ENCODE assay signal across 8 cellular contexts in the genomic region with DNA sequence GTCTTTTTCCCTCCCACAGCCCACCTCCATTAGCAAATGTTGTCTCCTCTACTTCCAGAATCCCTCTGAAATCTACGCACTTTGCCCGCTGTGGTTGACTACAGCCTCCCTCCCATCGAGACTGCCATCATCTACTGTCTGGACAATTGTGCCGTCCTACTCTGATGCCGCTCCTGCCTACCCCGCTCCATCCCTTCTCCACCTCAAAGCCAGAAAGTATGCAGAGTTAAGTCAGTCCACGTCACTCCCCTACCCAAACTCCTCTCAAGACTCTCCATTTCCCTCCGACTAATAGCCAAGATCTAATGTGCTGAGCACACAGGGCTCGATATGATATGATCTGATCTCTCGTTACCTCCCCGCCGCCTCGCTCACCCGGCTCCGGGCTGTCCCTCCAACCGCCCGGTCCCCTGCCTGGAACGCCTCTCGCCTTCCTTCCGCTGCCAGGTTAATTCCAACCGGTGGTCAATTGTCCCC. TPM values are rescaled to one million over a fixed set of nuclear protein-coding genes. Genes with fewer than 3 reads are reported as not detected.
DNase-seq lines count a peak whose midpoint lies in the region; ATAC-seq and TF ChIP-seq lines count a peak whose summit lies in the region.

No MANE protein-coding gene starts in this region.

- H3K4me3 ChIP-seq in BE2C (ENCODE audit: low read depth, low read length) (peak overlapping the region; percentile 96), HFF-Myc (replicated peaks; ENCODE audit: low read depth, low read length) (peak overlapping the region; percentile 92), WI38 (ENCODE audit: low read depth, low read length) (peak overlapping the region; percentile 97), gastroesophageal sphincter (peak overlapping the region; percentile 92 to 95), skin epidermis (peak overlapping the region; percentile 60 to 98 (median 88))

- no peak for ATAC-seq in gastroesophageal sphincter
- ATAC-seq in GM18861 (IDR thresholded peaks at IDR 0.05; ENCODE audit: unreplicated experiment), result no peak
- no peak for ATAC-seq in GM21723 (IDR thresholded peaks at IDR 0.05; ENCODE audit: unreplicated experiment)

- H3K27ac ChIP-seq in gastroesophageal sphincter, result peak overlapping the region; percentile 82 to 95 (median 91)
- H3K27ac ChIP-seq in skin epidermis, result peak overlapping the region; percentile 76 to 100 (median 94)

- H3K27me3 ChIP-seq in BE2C, result no peaks in the 10 kb centered on the region
- no peaks in the 10 kb centered on the region for H3K27me3 ChIP-seq in gastroesophageal sphincter

- H3K9me3 ChIP-seq in BE2C, result no peaks in the 10 kb centered on the region
- no peaks in the 10 kb centered on the region for H3K9me3 ChIP-seq in gastroesophageal sphincter

- H3K36me3 ChIP-seq in BE2C, result peaks cover 12% of the 10 kb centered on the region
- H3K36me3 ChIP-seq in gastroesophageal sphincter, result peaks cover 0 to 38% of the 10 kb centered on the region in 2 donors

- TF ChIP-seq CTCF in BE2C (IDR thresholded peaks at IDR 0.05; ENCODE audit: low read depth, low read length) (no peak), HFF-Myc (IDR thresholded peaks at IDR 0.05; ENCODE audit: low read depth, low read length, missing control alignments) (no peak), WI38 (IDR thresholded peaks at IDR 0.05; ENCODE audit: low read depth, low read length) (no peak), gastroesophageal sphincter (IDR thresholded peaks at IDR 0.05) (no peak)

- no peaks in the 10 kb centered on the region; the same call in 1 of the 2 replicates for H3K4me1 ChIP-seq in BE2C
- peaks cover 0 to 34% (median 15%) of the 10 kb centered on the region in 3 donors for H3K4me1 ChIP-seq in gastroesophageal sphincter

- 4 to 5% methylated on average over 8 to 15 of the region's 21 CpGs for WGBS in gastroesophageal sphincter (ENCODE audit: low coverage in 1 of 2), 2 donors

- TF ChIP-seq EP300 in gastroesophageal sphincter (IDR thresholded peaks at IDR 0.05), result no peak

- no peak for TF ChIP-seq POLR2A in gastroesophageal sphincter (IDR thresholded peaks at IDR 0.05)

- DNase-seq in BE2C (no peak), HFF-Myc (ENCODE audit: extremely low read depth, low read depth) (no peak), NOMO-1 treated with dmso at 0.1 percent for 144 hours (lab: John Stamatoyannopoulos, UW; ENCODE audit: unreplicated experiment) (no peak)

RNA-seq across cellular contexts. Expression of a gene that starts 0.6 kb away (rescaled TPM):
- 92.4 TPM for polyA plus RNA-seq in BE2C (2012; ENCODE audit: insufficient read depth, insufficient read length, low read depth)
- 10 to 100 TPM; 20.3 to 34.2 (median 28.6) TPM for total RNA-seq in gastroesophageal sphincter

RNA-seq across cellular contexts. Expression of a gene that starts 19.4 kb away (rescaled TPM):
- polyA plus RNA-seq in BE2C (2012; ENCODE audit: insufficient read depth, insufficient read length, low read depth), result not detected
- total RNA-seq in gastroesophageal sphincter, result 10 to 100 TPM in 1 of 4 donors, 1 to 10 TPM in 3; 1.4 to 14.9 (median 4.5) TPM

RNA-seq across cellular contexts. Expression of a gene that starts 40.8 kb away (rescaled TPM):
- not detected for polyA plus RNA-seq in BE2C (2012; ENCODE audit: insufficient read depth, insufficient read length, low read depth)
- 10 to 100 TPM in 1 of 4 donors, 1 to 10 TPM in 2, under 1 TPM in 1; 0.94 to 16.8 (median 2.1) TPM for total RNA-seq in gastroesophageal sphincter

RNA-seq across cellular contexts. Expression of a gene that starts 53.3 kb away (rescaled TPM):
- polyA plus RNA-seq in BE2C (2012; ENCODE audit: insufficient read depth, insufficient read length, low read depth), result 136 TPM
- 100 to 1,000 TPM; 106 to 203 (median 154) TPM for total RNA-seq in gastroesophageal sphincter
